In genomic region chr17:1109606-1110523, GRCh38 we compare ENCODE assay signal across 8 cellular contexts.
DNase-seq lines count a peak whose midpoint lies in the region; ATAC-seq lines count a peak whose summit lies in the region.

No MANE protein-coding gene starts in this region.

- ATAC-seq in activated naive CD4-positive, alpha-beta T cell treated with anti-CD3 and anti-CD28 coated beads, Interleukin-2, amount 50 U/mL, for 72 hours, result peak; percentile 47 to 64
- no peak for ATAC-seq in GM18870 (IDR thresholded peaks at IDR 0.05; ENCODE audit: unreplicated experiment)
- ATAC-seq in GM21717 (IDR thresholded peaks at IDR 0.05; ENCODE audit: unreplicated experiment), result no peak

- peak overlapping the region; percentile 22 for H3K4me3 ChIP-seq in iPS-15b (ENCODE audit: low read depth, low read length)
- peak overlapping the region; percentile 50 to 92 (median 72) for H3K4me3 ChIP-seq in skin epidermis

- no peaks in the 10 kb centered on the region for H3K36me3 Mint-ChIP-seq in activated naive CD4-positive, alpha-beta T cell treated with anti-CD3 and anti-CD28 coated beads, Interleukin-2, amount 50 U/mL, for 72 hours

- no peaks in the 10 kb centered on the region for H3K9me3 ChIP-seq in iPS-15b (ENCODE audit: control insufficient read depth, insufficient read depth, low read length)

- peaks cover 4% of the 10 kb centered on the region for H3K27me3 ChIP-seq in iPS-15b (ENCODE audit: control insufficient read depth, insufficient read depth, low read length)

- peak overlapping the region; percentile 75 to 98 (median 92) for H3K27ac ChIP-seq in skin epidermis

- H3K4me1 ChIP-seq in iPS-15b (ENCODE audit: control insufficient read depth, insufficient read depth, low read length), result peaks cover 2% of the 10 kb centered on the region

- peak overlapping the region; percentile 48 to 72 for H3K27ac Mint-ChIP-seq in activated naive CD4-positive, alpha-beta T cell treated with anti-CD3 and anti-CD28 coated beads, Interleukin-2, amount 50 U/mL, for 72 hours

- no peaks in the 10 kb centered on the region for H3K36me3 ChIP-seq in iPS-15b (ENCODE audit: control insufficient read depth, insufficient read depth, low read length)

- no peak overlapping the region for H3K9ac ChIP-seq in iPS-15b (ENCODE audit: low read depth, low read length)

- DNase-seq in SHP77 (lab: John Stamatoyannopoulos, UW), result peak; percentile 47 to 57
- no peak for DNase-seq in SHP77 treated with DMSO at 0.1 percent for 48 hours (lab: John Stamatoyannopoulos, UW)
- DNase-seq in M059J (ENCODE audit: low read depth), result peak; percentile 32
- peak; percentile 53 to 67 for DNase-seq in activated naive CD4-positive, alpha-beta T cell treated with anti-CD3 and anti-CD28 coated beads, Interleukin-2, amount 50 U/mL, for 72 hours (ENCODE audit: low spot score in 2 of 2)

- H3K9me3 Mint-ChIP-seq in activated naive CD4-positive, alpha-beta T cell treated with anti-CD3 and anti-CD28 coated beads, Interleukin-2, amount 50 U/mL, for 72 hours, result no peaks in the 10 kb centered on the region

Comparison
In these comparisons a context has a peak if more than half of its experiments do, and no peak if none do; other contexts are left out.
1. ATAC-seq: peak in activated naive CD4-positive, alpha-beta T cell treated with anti-CD3 and anti-CD28 coated beads, Interleukin-2, amount 50 U/mL, for 72 hours (2 of 2); none in GM18870 (single experiment) and GM21717 (single experiment).